Comparison of ENCODE assay signal across 1 cellular context in genomic region chr9:35048521-35048920, GRCh38.
TF ChIP-seq lines count a peak whose summit lies in the region.

No MANE protein-coding gene starts in this region.

TF ChIP-seq in A549, 52 proteins besides CTCF, POLR2A, EP300 and RAD21:
- TF ChIP-seq KDM1A (IDR thresholded peaks at IDR 0.05; ENCODE audit: low read depth) (no peak), FOSL2 (IDR thresholded peaks at IDR 0.05) (no peak), FOSL2 (CRISPR knock-in tag; IDR thresholded peaks at IDR 0.05) (peak; percentile 28; the same call in 1 of the 2 replicates)
